Comparison of ENCODE assay signal across 7 cellular contexts in genomic region chr9:92294297-92294676, GRCh38. TPM values are rescaled to one million over a fixed set of nuclear protein-coding genes. Genes with fewer than 3 reads are reported as not detected.
DNase-seq lines count a peak whose midpoint lies in the region.

No MANE protein-coding gene starts in this region.

- in situ Hi-C loops in G401 (cut with HindIII; ENCODE audit: low sequenced_read_pairs) = no loop called here

- DNase-seq in G401 (ENCODE audit: low spot score) (peak; percentile 22), MV-4-11 (lab: John Stamatoyannopoulos, UW) (peak; percentile 45), islet precursor cell (peak; percentile 61), NOMO-1 treated with DMSO at 0.1 percent for 48 hours (lab: John Stamatoyannopoulos, UW; ENCODE audit: unreplicated experiment) (no peak), NOMO-1 treated with dmso at 0.1 percent for 144 hours (lab: John Stamatoyannopoulos, UW; ENCODE audit: unreplicated experiment) (no peak)
- peak; percentile 41 for DNase-seq in stimulated activated CD8-positive, alpha-beta memory T cell treated with anti-CD3 and anti-CD28 coated beads, Interleukin-4, amount 100 ng/mL, for 48 hours

- H3K27ac ChIP-seq in angular gyrus (ENCODE audit: low read depth, low read length) = peak overlapping the region; percentile 10

RNA-seq across cellular contexts. Expression of gene IARS1, which starts 0.8 kb away (rescaled TPM):
- 188 and 246 TPM in 2 replicates for total RNA-seq in G401 (2014; rRNA removed; shearing (Covaris generic))

RNA-seq across cellular contexts. Expression of gene NOL8, which starts 30.9 kb away (rescaled TPM):
- 11.4 and 30.3 TPM in 2 replicates for total RNA-seq in G401 (2014; rRNA removed; shearing (Covaris generic))

RNA-seq across cellular contexts. Expression of gene CENPP, which starts 31.5 kb away (rescaled TPM):
- total RNA-seq in G401 (2014; rRNA removed; shearing (Covaris generic)) = 2.2 and 19.6 TPM in 2 replicates

Comparison
In these comparisons a context has a peak if more than half of its experiments do, and no peak if none do; other contexts are left out.
1. DNase-seq: peak in G401 (single experiment), MV-4-11 (single experiment), islet precursor cell (single experiment) and stimulated activated CD8-positive, alpha-beta memory T cell treated with anti-CD3 and anti-CD28 coated beads, Interleukin-4, amount 100 ng/mL, for 48 hours (single experiment); none in NOMO-1 treated with DMSO at 0.1 percent for 48 hours (single experiment) and NOMO-1 treated with dmso at 0.1 percent for 144 hours (single experiment).